8 cellular contexts compared by ENCODE assay signal in the genomic region with DNA sequence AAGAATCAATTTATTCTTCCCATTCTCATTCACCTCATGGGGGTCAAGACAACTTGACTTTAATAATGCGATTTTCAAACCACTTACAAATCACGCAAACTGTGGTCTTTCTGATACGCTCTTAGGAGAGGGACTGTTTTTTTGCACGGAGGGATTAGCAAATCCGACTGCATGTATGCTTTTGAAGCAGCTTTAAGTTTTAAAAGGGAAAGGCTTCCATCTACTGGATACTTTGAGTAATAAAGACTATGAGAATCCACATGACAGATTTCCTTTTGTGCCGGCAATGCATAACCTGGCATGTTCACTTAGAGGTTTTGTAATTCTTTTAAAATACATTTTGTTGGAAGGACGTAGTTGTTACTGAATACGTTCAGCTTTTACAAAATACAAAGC.
DNase-seq lines count a peak whose midpoint lies in the region; ATAC-seq, FAIRE-seq and TF ChIP-seq lines count a peak whose summit lies in the region.

No MANE protein-coding gene starts in this region.

- peak overlapping the region; percentile 39 for H3K4me3 Mint-ChIP-seq in mesothelial cell of epicardium

- H3K36me3 ChIP-seq in bronchial epithelial cell (ENCODE audit: control insufficient read depth, insufficient read depth, low read length) (no peaks in the 10 kb centered on the region), esophagus squamous epithelium (no peaks in the 10 kb centered on the region)

- H3K4me3 ChIP-seq in bronchial epithelial cell (ENCODE audit: low read depth, low read length) (no peak overlapping the region), esophagus squamous epithelium (no peak overlapping the region)

- H3K27ac ChIP-seq in esophagus squamous epithelium: no peak overlapping the region

- no peak for DNase-seq in left cardiac atrium
- no peak for DNase-seq in Right ventricle myocardium inferior (ENCODE audit: missing footprints)
- DNase-seq in NCI-H510A treated with DMSO at 0.1 percent for 48 hours (lab: John Stamatoyannopoulos, UW): peak; percentile 46
- DNase-seq in bronchial epithelial cell (ENCODE audit: low read depth): peak; percentile 65
- no peak for DNase-seq in mesothelial cell of epicardium (ENCODE audit: low spot score in 2 of 2, unreplicated experiment in 2 of 2)
- no peak for DNase-seq in esophagus squamous epithelium (lab: John Stamatoyannopoulos, UW)
- DNase-seq in activated naive CD4-positive, alpha-beta T cell treated with anti-CD3 and anti-CD28 coated beads, Interleukin-2, amount 50 U/mL, for 16 hours: no peak

- H3K9me3 ChIP-seq in esophagus squamous epithelium: no peaks in the 10 kb centered on the region

- no peaks in the 10 kb centered on the region for H3K4me1 ChIP-seq in esophagus squamous epithelium

- peak; percentile 51 to 59 for ATAC-seq in left cardiac atrium
- no peak for ATAC-seq in Right ventricle myocardium inferior
- no peak for ATAC-seq in HG02642 (IDR thresholded peaks at IDR 0.05; ENCODE audit: poor library complexity, unreplicated experiment)

- H3K36me3 Mint-ChIP-seq in mesothelial cell of epicardium: no peaks in the 10 kb centered on the region

- WGBS in esophagus squamous epithelium, 2 donors: 9 to 10% methylated on average over 8 of the region's 8 CpGs

- TF ChIP-seq POLR2A in esophagus squamous epithelium (IDR thresholded peaks at IDR 0.05): no peak

- TF ChIP-seq CTCF in bronchial epithelial cell (IDR thresholded peaks at IDR 0.05; ENCODE audit: insufficient read depth, low read length, severe bottlenecking): peak; percentile 33
- peak; percentile 37 for TF ChIP-seq CTCF in mesothelial cell of epicardium (IDR thresholded peaks at IDR 0.05; ENCODE audit: unreplicated experiment)
- no peak for TF ChIP-seq CTCF in esophagus squamous epithelium (IDR thresholded peaks at IDR 0.05)

- no peaks in the 10 kb centered on the region for H3K9me3 Mint-ChIP-seq in mesothelial cell of epicardium

- no peaks in the 10 kb centered on the region for H3K27me3 ChIP-seq in bronchial epithelial cell (ENCODE audit: control insufficient read depth, insufficient read depth, low read length)
- no peaks in the 10 kb centered on the region for H3K27me3 ChIP-seq in esophagus squamous epithelium

- peaks cover 11% of the 10 kb centered on the region for H3K4me1 Mint-ChIP-seq in mesothelial cell of epicardium

- no peak overlapping the region for H3K27ac Mint-ChIP-seq in mesothelial cell of epicardium

- H3K27me3 Mint-ChIP-seq in mesothelial cell of epicardium (ENCODE audit: low read depth): peaks cover 2% of the 10 kb centered on the region

- intact Hi-C loops in left cardiac atrium (cut with DNase I) (loop anchor here in 1 of 2 donors (10.0 kb wide), 1 partner anchor 1621 kb away; no protein-coding TSS in a partner anchor), Right ventricle myocardium inferior (cut with DNase I) (no loop called here), esophagus squamous epithelium (cut with DNase I) (no loop called here)

- FAIRE-seq in bronchial epithelial cell (lab: Jason Lieb, UNC): no peak

Comparison
In these comparisons a context has a peak if more than half of its experiments do, and no peak if none do; other contexts are left out.
1. ATAC-seq: peak in left cardiac atrium (2 of 2); none in Right ventricle myocardium inferior (single experiment) and HG02642 (single experiment).
2. DNase-seq: peak in NCI-H510A treated with DMSO at 0.1 percent for 48 hours (single experiment) and bronchial epithelial cell (single experiment); none in left cardiac atrium (single experiment), Right ventricle myocardium inferior (single experiment), mesothelial cell of epicardium (0 of 2), esophagus squamous epithelium (single experiment) and activated naive CD4-positive, alpha-beta T cell treated with anti-CD3 and anti-CD28 coated beads, Interleukin-2, amount 50 U/mL, for 16 hours (single experiment).
3. CTCF ChIP-seq: peak in bronchial epithelial cell (single experiment) and mesothelial cell of epicardium (single experiment); none in esophagus squamous epithelium (0 of 6).